1 cellular context compared by ENCODE assay signal in the genomic region with DNA sequence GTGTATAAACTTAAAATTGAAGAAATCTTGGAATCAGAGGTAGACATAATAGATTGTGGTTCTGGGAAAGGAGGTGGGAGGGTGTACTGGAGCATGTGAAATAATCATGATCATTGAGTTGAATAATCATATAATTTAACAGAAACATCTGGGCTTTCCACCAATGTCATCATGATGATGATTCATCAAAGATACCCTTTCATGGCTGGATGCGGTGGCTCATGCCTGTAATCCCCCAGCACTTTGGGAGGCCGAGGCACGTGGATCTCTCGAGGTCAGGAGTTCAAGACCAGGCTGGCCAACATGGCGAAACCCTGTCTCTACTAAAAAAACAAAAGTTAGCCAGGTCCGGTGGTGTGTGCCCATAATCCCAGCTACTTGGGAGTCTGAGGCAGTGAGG.
TF ChIP-seq lines count a peak whose summit lies in the region.

No MANE protein-coding gene starts in this region.

TF ChIP-seq in K562, 482 proteins besides CTCF, POLR2A, EP300 and RAD21 (continues in another document):
- TF ChIP-seq ZNF316 (IDR thresholded peaks at IDR 0.05) (peak; percentile 4; the same call in 1 of the 2 replicates), ARID1B (IDR thresholded peaks at IDR 0.05) (peak; percentile 37; the same call in 1 of the 2 replicates), TOE1 (IDR thresholded peaks at IDR 0.05; ENCODE audit: borderline replicate concordance) (no peak), TOE1 (CRISPR knock-in tag; IDR thresholded peaks at IDR 0.05; ENCODE audit: borderline replicate concordance, low read depth) (no peak), ZNF174 (CRISPR knock-in tag; IDR thresholded peaks at IDR 0.05) (no peak), NCOA6 (IDR thresholded peaks at IDR 0.05) (no peak), ZNF212 (CRISPR knock-in tag; IDR thresholded peaks at IDR 0.05) (no peak), NR2C1 (IDR thresholded peaks at IDR 0.05) (no peak), NR2C1 (tag; IDR thresholded peaks at IDR 0.05) (peak; percentile 56), NCOA1 (IDR thresholded peaks at IDR 0.05; ENCODE audit: low read depth) (no peak), BACH1 (tag; IDR thresholded peaks at IDR 0.05) (no peak), JUN (IDR thresholded peaks at IDR 0.05; ENCODE audit: borderline replicate concordance, low read depth, low read length) (0 out of 2 replicates have a peak, but pooled peaks have one; percentile 30), JUN (CRISPR knock-in tag; IDR thresholded peaks at IDR 0.05; ENCODE audit: borderline replicate concordance) (no peak), CREM (IDR thresholded peaks at IDR 0.05; ENCODE audit: low read depth) (no peak), NFE2 (IDR thresholded peaks at IDR 0.05; ENCODE audit: low read depth) (0 out of 2 replicates have a peak, but pooled peaks have one; percentile 24), NEUROD1 (IDR thresholded peaks at IDR 0.05; ENCODE audit: borderline replicate concordance, low read depth, low read length, partially characterized antibody) (no peak), ZNF354B (CRISPR knock-in tag; IDR thresholded peaks at IDR 0.05) (no peak), DACH1 (IDR thresholded peaks at IDR 0.05; ENCODE audit: partially characterized antibody) (no peak), ZNF124 (CRISPR knock-in tag; IDR thresholded peaks at IDR 0.05) (no peak), TAF9B (IDR thresholded peaks at IDR 0.05; ENCODE audit: partially characterized antibody) (no peak), HEY1 (CRISPR knock-in tag; IDR thresholded peaks at IDR 0.05; ENCODE audit: borderline replicate concordance) (no peak), CEBPG (CRISPR knock-in tag; IDR thresholded peaks at IDR 0.05) (peak; percentile 46; the same call in 1 of the 2 replicates), CEBPG (tag; conservative IDR thresholded peaks at IDR 0.05 in 1 of 2, IDR thresholded peaks at IDR 0.05 in 1 of 2) (peak in 1 of 2 experiments; percentile 76; a peak in 2 of 4 replicates), L3MBTL2 (IDR thresholded peaks at IDR 0.05) (peak; percentile 78; the same call in 1 of the 2 replicates), HIVEP1 (CRISPR knock-in tag; IDR thresholded peaks at IDR 0.05) (no peak), CAMTA2 (CRISPR knock-in tag; conservative IDR thresholded peaks at IDR 0.05) (no peak), ZFP30 (CRISPR knock-in tag; IDR thresholded peaks at IDR 0.05; ENCODE audit: borderline replicate concordance) (no peak), SMARCA4 (IDR thresholded peaks at IDR 0.05) (no peak), CBX8 (IDR thresholded peaks at IDR 0.05; ENCODE audit: borderline replicate concordance, extremely low read depth, low read depth, low read length, poor library complexity, severe bottlenecking) (no peak), NFATC3 (IDR thresholded peaks at IDR 0.05) (no peak), HDAC1 (IDR thresholded peaks at IDR 0.05) (no peak), HNRNPH1 (optimal IDR thresholded peaks at IDR 0.05; ENCODE audit: low read depth, low read length) (no peak), C11orf30 (IDR thresholded peaks at IDR 0.05; ENCODE audit: low read depth) (peak; percentile 26; the same call in 1 of the 2 replicates), ZNF311 (CRISPR knock-in tag; IDR thresholded peaks at IDR 0.05) (0 out of 2 replicates have a peak, but pooled peaks have one; percentile 20), GTF2E2 (tag; IDR thresholded peaks at IDR 0.05) (no peak), KDM4B (IDR thresholded peaks at IDR 0.05; ENCODE audit: borderline replicate concordance in 2 of 2, low read depth in 1 of 2) (no peak), ZNF507 (tag; conservative IDR thresholded peaks at IDR 0.05) (no peak), ZNF79 (CRISPR knock-in tag; IDR thresholded peaks at IDR 0.05; ENCODE audit: low read depth) (no peak)
- TF ChIP-seq, protein P1, sequence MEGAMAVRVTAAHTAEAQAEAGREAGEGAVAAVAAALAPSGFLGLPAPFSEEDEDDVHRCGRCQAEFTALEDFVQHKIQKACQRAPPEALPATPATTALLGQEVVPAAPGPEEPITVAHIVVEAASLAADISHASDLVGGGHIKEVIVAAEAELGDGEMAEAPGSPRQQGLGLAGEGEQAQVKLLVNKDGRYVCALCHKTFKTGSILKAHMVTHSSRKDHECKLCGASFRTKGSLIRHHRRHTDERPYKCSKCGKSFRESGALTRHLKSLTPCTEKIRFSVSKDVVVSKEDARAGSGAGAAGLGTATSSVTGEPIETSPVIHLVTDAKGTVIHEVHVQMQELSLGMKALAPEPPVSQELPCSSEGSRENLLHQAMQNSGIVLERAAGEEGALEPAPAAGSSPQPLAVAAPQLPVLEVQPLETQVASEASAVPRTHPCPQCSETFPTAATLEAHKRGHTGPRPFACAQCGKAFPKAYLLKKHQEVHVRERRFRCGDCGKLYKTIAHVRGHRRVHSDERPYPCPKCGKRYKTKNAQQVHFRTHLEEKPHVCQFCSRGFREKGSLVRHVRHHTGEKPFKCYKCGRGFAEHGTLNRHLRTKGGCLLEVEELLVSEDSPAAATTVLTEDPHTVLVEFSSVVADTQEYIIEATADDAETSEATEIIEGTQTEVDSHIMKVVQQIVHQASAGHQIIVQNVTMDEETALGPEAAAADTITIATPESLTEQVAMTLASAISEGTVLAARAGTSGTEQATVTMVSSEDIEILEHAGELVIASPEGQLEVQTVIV (CRISPR knock-in tag; IDR thresholded peaks at IDR 0.05; ENCODE audit: borderline replicate concordance) = no peak
- TF ChIP-seq, protein P2, sequence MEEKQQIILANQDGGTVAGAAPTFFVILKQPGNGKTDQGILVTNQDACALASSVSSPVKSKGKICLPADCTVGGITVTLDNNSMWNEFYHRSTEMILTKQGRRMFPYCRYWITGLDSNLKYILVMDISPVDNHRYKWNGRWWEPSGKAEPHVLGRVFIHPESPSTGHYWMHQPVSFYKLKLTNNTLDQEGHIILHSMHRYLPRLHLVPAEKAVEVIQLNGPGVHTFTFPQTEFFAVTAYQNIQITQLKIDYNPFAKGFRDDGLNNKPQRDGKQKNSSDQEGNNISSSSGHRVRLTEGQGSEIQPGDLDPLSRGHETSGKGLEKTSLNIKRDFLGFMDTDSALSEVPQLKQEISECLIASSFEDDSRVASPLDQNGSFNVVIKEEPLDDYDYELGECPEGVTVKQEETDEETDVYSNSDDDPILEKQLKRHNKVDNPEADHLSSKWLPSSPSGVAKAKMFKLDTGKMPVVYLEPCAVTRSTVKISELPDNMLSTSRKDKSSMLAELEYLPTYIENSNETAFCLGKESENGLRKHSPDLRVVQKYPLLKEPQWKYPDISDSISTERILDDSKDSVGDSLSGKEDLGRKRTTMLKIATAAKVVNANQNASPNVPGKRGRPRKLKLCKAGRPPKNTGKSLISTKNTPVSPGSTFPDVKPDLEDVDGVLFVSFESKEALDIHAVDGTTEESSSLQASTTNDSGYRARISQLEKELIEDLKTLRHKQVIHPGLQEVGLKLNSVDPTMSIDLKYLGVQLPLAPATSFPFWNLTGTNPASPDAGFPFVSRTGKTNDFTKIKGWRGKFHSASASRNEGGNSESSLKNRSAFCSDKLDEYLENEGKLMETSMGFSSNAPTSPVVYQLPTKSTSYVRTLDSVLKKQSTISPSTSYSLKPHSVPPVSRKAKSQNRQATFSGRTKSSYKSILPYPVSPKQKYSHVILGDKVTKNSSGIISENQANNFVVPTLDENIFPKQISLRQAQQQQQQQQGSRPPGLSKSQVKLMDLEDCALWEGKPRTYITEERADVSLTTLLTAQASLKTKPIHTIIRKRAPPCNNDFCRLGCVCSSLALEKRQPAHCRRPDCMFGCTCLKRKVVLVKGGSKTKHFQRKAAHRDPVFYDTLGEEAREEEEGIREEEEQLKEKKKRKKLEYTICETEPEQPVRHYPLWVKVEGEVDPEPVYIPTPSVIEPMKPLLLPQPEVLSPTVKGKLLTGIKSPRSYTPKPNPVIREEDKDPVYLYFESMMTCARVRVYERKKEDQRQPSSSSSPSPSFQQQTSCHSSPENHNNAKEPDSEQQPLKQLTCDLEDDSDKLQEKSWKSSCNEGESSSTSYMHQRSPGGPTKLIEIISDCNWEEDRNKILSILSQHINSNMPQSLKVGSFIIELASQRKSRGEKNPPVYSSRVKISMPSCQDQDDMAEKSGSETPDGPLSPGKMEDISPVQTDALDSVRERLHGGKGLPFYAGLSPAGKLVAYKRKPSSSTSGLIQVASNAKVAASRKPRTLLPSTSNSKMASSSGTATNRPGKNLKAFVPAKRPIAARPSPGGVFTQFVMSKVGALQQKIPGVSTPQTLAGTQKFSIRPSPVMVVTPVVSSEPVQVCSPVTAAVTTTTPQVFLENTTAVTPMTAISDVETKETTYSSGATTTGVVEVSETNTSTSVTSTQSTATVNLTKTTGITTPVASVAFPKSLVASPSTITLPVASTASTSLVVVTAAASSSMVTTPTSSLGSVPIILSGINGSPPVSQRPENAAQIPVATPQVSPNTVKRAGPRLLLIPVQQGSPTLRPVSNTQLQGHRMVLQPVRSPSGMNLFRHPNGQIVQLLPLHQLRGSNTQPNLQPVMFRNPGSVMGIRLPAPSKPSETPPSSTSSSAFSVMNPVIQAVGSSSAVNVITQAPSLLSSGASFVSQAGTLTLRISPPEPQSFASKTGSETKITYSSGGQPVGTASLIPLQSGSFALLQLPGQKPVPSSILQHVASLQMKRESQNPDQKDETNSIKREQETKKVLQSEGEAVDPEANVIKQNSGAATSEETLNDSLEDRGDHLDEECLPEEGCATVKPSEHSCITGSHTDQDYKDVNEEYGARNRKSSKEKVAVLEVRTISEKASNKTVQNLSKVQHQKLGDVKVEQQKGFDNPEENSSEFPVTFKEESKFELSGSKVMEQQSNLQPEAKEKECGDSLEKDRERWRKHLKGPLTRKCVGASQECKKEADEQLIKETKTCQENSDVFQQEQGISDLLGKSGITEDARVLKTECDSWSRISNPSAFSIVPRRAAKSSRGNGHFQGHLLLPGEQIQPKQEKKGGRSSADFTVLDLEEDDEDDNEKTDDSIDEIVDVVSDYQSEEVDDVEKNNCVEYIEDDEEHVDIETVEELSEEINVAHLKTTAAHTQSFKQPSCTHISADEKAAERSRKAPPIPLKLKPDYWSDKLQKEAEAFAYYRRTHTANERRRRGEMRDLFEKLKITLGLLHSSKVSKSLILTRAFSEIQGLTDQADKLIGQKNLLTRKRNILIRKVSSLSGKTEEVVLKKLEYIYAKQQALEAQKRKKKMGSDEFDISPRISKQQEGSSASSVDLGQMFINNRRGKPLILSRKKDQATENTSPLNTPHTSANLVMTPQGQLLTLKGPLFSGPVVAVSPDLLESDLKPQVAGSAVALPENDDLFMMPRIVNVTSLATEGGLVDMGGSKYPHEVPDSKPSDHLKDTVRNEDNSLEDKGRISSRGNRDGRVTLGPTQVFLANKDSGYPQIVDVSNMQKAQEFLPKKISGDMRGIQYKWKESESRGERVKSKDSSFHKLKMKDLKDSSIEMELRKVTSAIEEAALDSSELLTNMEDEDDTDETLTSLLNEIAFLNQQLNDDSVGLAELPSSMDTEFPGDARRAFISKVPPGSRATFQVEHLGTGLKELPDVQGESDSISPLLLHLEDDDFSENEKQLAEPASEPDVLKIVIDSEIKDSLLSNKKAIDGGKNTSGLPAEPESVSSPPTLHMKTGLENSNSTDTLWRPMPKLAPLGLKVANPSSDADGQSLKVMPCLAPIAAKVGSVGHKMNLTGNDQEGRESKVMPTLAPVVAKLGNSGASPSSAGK (IDR thresholded peaks at IDR 0.05) = peak; percentile 68
- TF ChIP-seq, protein P3, sequence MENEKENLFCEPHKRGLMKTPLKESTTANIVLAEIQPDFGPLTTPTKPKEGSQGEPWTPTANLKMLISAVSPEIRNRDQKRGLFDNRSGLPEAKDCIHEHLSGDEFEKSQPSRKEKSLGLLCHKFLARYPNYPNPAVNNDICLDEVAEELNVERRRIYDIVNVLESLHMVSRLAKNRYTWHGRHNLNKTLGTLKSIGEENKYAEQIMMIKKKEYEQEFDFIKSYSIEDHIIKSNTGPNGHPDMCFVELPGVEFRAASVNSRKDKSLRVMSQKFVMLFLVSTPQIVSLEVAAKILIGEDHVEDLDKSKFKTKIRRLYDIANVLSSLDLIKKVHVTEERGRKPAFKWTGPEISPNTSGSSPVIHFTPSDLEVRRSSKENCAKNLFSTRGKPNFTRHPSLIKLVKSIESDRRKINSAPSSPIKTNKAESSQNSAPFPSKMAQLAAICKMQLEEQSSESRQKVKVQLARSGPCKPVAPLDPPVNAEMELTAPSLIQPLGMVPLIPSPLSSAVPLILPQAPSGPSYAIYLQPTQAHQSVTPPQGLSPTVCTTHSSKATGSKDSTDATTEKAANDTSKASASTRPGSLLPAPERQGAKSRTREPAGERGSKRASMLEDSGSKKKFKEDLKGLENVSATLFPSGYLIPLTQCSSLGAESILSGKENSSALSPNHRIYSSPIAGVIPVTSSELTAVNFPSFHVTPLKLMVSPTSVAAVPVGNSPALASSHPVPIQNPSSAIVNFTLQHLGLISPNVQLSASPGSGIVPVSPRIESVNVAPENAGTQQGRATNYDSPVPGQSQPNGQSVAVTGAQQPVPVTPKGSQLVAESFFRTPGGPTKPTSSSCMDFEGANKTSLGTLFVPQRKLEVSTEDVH (IDR thresholded peaks at IDR 0.05; ENCODE audit: low read depth, partially characterized antibody) = no peak
- TF ChIP-seq, protein P4, sequence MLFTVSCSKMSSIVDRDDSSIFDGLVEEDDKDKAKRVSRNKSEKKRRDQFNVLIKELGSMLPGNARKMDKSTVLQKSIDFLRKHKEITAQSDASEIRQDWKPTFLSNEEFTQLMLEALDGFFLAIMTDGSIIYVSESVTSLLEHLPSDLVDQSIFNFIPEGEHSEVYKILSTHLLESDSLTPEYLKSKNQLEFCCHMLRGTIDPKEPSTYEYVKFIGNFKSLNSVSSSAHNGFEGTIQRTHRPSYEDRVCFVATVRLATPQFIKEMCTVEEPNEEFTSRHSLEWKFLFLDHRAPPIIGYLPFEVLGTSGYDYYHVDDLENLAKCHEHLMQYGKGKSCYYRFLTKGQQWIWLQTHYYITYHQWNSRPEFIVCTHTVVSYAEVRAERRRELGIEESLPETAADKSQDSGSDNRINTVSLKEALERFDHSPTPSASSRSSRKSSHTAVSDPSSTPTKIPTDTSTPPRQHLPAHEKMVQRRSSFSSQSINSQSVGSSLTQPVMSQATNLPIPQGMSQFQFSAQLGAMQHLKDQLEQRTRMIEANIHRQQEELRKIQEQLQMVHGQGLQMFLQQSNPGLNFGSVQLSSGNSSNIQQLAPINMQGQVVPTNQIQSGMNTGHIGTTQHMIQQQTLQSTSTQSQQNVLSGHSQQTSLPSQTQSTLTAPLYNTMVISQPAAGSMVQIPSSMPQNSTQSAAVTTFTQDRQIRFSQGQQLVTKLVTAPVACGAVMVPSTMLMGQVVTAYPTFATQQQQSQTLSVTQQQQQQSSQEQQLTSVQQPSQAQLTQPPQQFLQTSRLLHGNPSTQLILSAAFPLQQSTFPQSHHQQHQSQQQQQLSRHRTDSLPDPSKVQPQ (CRISPR knock-in tag; IDR thresholded peaks at IDR 0.05; ENCODE audit: borderline replicate concordance) = no peak
- TF ChIP-seq, protein P5, sequence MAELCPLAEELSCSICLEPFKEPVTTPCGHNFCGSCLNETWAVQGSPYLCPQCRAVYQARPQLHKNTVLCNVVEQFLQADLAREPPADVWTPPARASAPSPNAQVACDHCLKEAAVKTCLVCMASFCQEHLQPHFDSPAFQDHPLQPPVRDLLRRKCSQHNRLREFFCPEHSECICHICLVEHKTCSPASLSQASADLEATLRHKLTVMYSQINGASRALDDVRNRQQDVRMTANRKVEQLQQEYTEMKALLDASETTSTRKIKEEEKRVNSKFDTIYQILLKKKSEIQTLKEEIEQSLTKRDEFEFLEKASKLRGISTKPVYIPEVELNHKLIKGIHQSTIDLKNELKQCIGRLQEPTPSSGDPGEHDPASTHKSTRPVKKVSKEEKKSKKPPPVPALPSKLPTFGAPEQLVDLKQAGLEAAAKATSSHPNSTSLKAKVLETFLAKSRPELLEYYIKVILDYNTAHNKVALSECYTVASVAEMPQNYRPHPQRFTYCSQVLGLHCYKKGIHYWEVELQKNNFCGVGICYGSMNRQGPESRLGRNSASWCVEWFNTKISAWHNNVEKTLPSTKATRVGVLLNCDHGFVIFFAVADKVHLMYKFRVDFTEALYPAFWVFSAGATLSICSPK (IDR thresholded peaks at IDR 0.05; ENCODE audit: borderline replicate concordance) = no peak
